In genomic region chr3:19104459-19104858, GRCh38 we compare ENCODE assay signal across 8 cellular contexts.
"Had no signal": no experiment of that assay in that cellular context is flagged by ENCODE, and none has a peak within 500 bp of the region (broad histone marks: within the 10 kb centered on the region; RNA-seq: fewer than 3 reads in every experiment).

No MANE protein-coding gene starts in this region.

- ATAC-seq: GM23338 had no signal

- FAIRE-seq: H1, H54, HTR-8/SVneo had no signal

- H3K4me3 Mint-ChIP-seq: GM23338 had no signal

- H3K27ac Mint-ChIP-seq: GM23338, H9 had no signal

- H3K9ac ChIP-seq: KMS-11 had no signal

- H3K27ac ChIP-seq: KMS-11 had no signal

- DNase-seq: H9, HCEC 1CT, KBM-7 had no signal

- H3K4me3 ChIP-seq: GM23338 had no signal

- H2AFZ ChIP-seq: GM23338 had no signal
